Comparison of ENCODE assay signal across 15 cellular contexts in the genomic region with DNA sequence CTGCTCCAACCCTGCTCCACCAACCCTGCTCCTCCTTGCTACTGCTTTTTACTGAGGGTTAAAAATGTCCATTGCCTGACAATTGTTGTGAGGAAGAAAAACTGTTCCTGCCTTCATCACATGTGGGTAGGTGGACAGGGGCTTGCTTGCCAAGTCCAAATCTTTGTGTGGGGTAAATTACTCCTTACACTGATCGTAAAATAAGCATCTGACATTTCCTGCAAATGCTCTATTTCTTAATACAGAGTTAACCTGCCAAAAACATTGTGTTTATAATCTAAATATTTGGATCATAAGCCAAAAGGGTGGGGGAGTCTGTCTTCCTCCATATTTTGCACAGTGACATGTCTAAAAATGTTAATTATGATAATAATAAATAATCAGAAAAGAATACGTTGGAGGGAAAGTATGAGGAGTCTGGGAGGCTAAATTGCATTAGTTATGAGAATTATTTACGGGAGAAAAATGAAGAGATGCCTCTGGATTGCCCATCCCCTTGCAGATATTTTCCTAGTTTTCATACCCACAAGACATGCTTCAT.
"Had no signal": no experiment of that assay in that cellular context is flagged by ENCODE, and none has a peak within 500 bp of the region (broad histone marks: within the 10 kb centered on the region; RNA-seq: fewer than 3 reads in every experiment).

No MANE protein-coding gene starts in this region.

- H3K27me3 ChIP-seq: cardiac muscle cell, right lobe of liver, testis had no signal

- H3K27me3 Mint-ChIP-seq: activated naive CD8-positive, alpha-beta T cell treated with anti-CD3 and anti-CD28 coated beads, Interleukin-2, amount 50 U/mL, for 24 hours; natural killer cell treated with Interleukin-12 subunit alpha and Interleukin-12 subunit beta and Interleukin-15 and Interleukin-18, amount 100 ng/mL, for 72 hours; progenitor cell of endocrine pancreas had no signal

- H3K9me3 Mint-ChIP-seq: activated naive CD4-positive, alpha-beta T cell treated with anti-CD3 and anti-CD28 coated beads for 36 hours; activated naive CD8-positive, alpha-beta T cell treated with anti-CD3 and anti-CD28 coated beads, Interleukin-2, amount 50 U/mL, for 24 hours; activated T-helper 2 cell treated with anti-CD3 and anti-CD28 coated beads, Interferon-gamma antibody, Interleukin-2, Interleukin-4, amounts not matched to agents 10 μg/mL and 5 μg/mL and 100 μg/mL, durations not matched to agents 14 hours and 24 hours and 36 hours; natural killer cell treated with Interleukin-12 subunit alpha and Interleukin-12 subunit beta and Interleukin-15 and Interleukin-18, amount 100 ng/mL, for 72 hours had no signal

- H3K4me3 Mint-ChIP-seq: activated naive CD4-positive, alpha-beta T cell treated with anti-CD3 and anti-CD28 coated beads for 36 hours; activated naive CD8-positive, alpha-beta T cell treated with anti-CD3 and anti-CD28 coated beads, Interleukin-2, amount 50 U/mL, for 24 hours; natural killer cell treated with Interleukin-12 subunit alpha and Interleukin-12 subunit beta and Interleukin-15 and Interleukin-18, amount 100 ng/mL, for 72 hours had no signal

- H3K27ac Mint-ChIP-seq: activated naive CD4-positive, alpha-beta T cell treated with anti-CD3 and anti-CD28 coated beads for 36 hours; activated naive CD8-positive, alpha-beta T cell treated with anti-CD3 and anti-CD28 coated beads, Interleukin-2, amount 50 U/mL, for 24 hours; activated T-helper 2 cell treated with anti-CD3 and anti-CD28 coated beads, Interferon-gamma antibody, Interleukin-2, Interleukin-4, amounts not matched to agents 10 μg/mL and 5 μg/mL and 100 μg/mL, durations not matched to agents 14 hours and 24 hours and 36 hours; progenitor cell of endocrine pancreas had no signal

- H3K36me3 Mint-ChIP-seq: natural killer cell treated with Interleukin-12 subunit alpha and Interleukin-12 subunit beta and Interleukin-15 and Interleukin-18, amount 100 ng/mL, for 72 hours had no signal

- ATAC-seq: activated naive CD8-positive, alpha-beta T cell treated with anti-CD3 and anti-CD28 coated beads, Interleukin-2, amount 50 U/mL, for 24 hours; natural killer cell treated with Interleukin-12 subunit alpha and Interleukin-12 subunit beta and Interleukin-15 and Interleukin-18, amount 100 ng/mL, for 72 hours; right lobe of liver; stimulated activated naive CD8-positive, alpha-beta T cell treated with anti-CD3 and anti-CD28 coated beads, Interleukin-15, Interleukin-2, amounts not matched to agents 100 U/mL and 50 U/mL, for 24 hours had no signal

- DNase-seq: activated CD4-positive, alpha-beta T cell treated with anti-CD3 and anti-CD28 coated beads, Interleukin-2, amount 50 U/mL, for 48 hours; activated naive CD4-positive, alpha-beta T cell treated with anti-CD3 and anti-CD28 coated beads for 36 hours; activated naive CD8-positive, alpha-beta T cell treated with anti-CD3 and anti-CD28 coated beads, Interleukin-2, amount 50 U/mL, for 24 hours; hippocampal formation; left ventricle myocardium inferior; mucosa of descending colon; occipital lobe; right lobe of liver; stimulated activated naive CD8-positive, alpha-beta T cell treated with anti-CD3 and anti-CD28 coated beads, Interleukin-15, Interleukin-2, amounts not matched to agents 100 U/mL and 50 U/mL, for 24 hours; testis; WERI-Rb-1 had no signal

- H3K36me3 ChIP-seq: cardiac muscle cell, left ventricle myocardium inferior, right lobe of liver, WERI-Rb-1 had no signal

- H3K27ac ChIP-seq: cardiac muscle cell, left ventricle myocardium inferior, right lobe of liver, testis, WERI-Rb-1 had no signal

- H3K4me3 ChIP-seq: cardiac muscle cell, left ventricle myocardium inferior, mucosa of descending colon, right lobe of liver, testis had no signal

- H3K4me1 ChIP-seq: right lobe of liver had no signal

- H3K9me3 ChIP-seq: left ventricle myocardium inferior, mucosa of descending colon, right lobe of liver, testis had no signal
